Comparison of ENCODE assay signal across 8 cellular contexts in genomic region chr20:62063601-62063980, GRCh38. TPM values are rescaled to one million over a fixed set of nuclear protein-coding genes. Genes with fewer than 3 reads are reported as not detected.
DNase-seq lines count a peak whose midpoint lies in the region; ATAC-seq and TF ChIP-seq lines count a peak whose summit lies in the region.

No MANE protein-coding gene starts in this region.

- H3K36me3 Mint-ChIP-seq in activated CD4-positive, alpha-beta T cell treated with anti-CD3 and anti-CD28 coated beads, Interleukin-2, amount 10 ng/mL, durations not matched to agents 7 days and 5 days (ENCODE audit: low read depth) = peaks cover 13% of the 10 kb centered on the region
- peaks cover 3% of the 10 kb centered on the region for H3K36me3 Mint-ChIP-seq in activated naive CD8-positive, alpha-beta T cell treated with anti-CD3 and anti-CD28 coated beads for 36 hours

- no peak for TF ChIP-seq CTCF in suprapubic skin (IDR thresholded peaks at IDR 0.05)

- POLR2A ChIA-PET in activated CD4-positive, alpha-beta T cell treated with anti-CD3 and anti-CD28 coated beads, Interleukin-2, amount 10 ng/mL, durations not matched to agents 7 days and 5 days (lab: Charles Lee) = no interaction called here

- no peaks in the 10 kb centered on the region for H3K27me3 Mint-ChIP-seq in activated CD4-positive, alpha-beta T cell treated with anti-CD3 and anti-CD28 coated beads, Interleukin-2, amount 10 ng/mL, durations not matched to agents 7 days and 5 days
- no peaks in the 10 kb centered on the region for H3K27me3 Mint-ChIP-seq in activated naive CD8-positive, alpha-beta T cell treated with anti-CD3 and anti-CD28 coated beads for 36 hours

- H3K4me1 Mint-ChIP-seq in activated CD4-positive, alpha-beta T cell treated with anti-CD3 and anti-CD28 coated beads, Interleukin-2, amount 10 ng/mL, durations not matched to agents 7 days and 5 days = peaks cover 56% of the 10 kb centered on the region
- peaks cover 46% of the 10 kb centered on the region for H3K4me1 Mint-ChIP-seq in activated naive CD8-positive, alpha-beta T cell treated with anti-CD3 and anti-CD28 coated beads for 36 hours

- CTCF ChIA-PET in activated CD4-positive, alpha-beta T cell treated with anti-CD3 and anti-CD28 coated beads, Interleukin-2, amount 10 ng/mL, durations not matched to agents 7 days and 5 days (lab: Charles Lee) = no interaction called here

- H3K9me3 ChIP-seq in suprapubic skin = no peaks in the 10 kb centered on the region

- TF ChIP-seq POLR2A in suprapubic skin (IDR thresholded peaks at IDR 0.05) = no peak

- peak overlapping the region; percentile 62 for H3K27ac Mint-ChIP-seq in activated CD4-positive, alpha-beta T cell treated with anti-CD3 and anti-CD28 coated beads, Interleukin-2, amount 10 ng/mL, durations not matched to agents 7 days and 5 days
- H3K27ac Mint-ChIP-seq in activated naive CD8-positive, alpha-beta T cell treated with anti-CD3 and anti-CD28 coated beads for 36 hours = no peak overlapping the region

- H3K36me3 ChIP-seq in suprapubic skin = no peaks in the 10 kb centered on the region

- ATAC-seq in HG02588 (IDR thresholded peaks at IDR 0.05; ENCODE audit: unreplicated experiment) = no peak
- no peak for ATAC-seq in GM18511 (IDR thresholded peaks at IDR 0.05; ENCODE audit: unreplicated experiment)

- no peak for DNase-seq in activated CD4-positive, alpha-beta T cell treated with anti-CD3 and anti-CD28 coated beads, Interleukin-2, amount 10 ng/mL, durations not matched to agents 7 days and 5 days
- no peak for DNase-seq in activated CD4-positive, alpha-beta T cell treated with anti-CD3 and anti-CD28 coated beads, Interleukin-2, amount 50 U/mL, for 1 hour
- no peak for DNase-seq in activated naive CD8-positive, alpha-beta T cell treated with anti-CD3 and anti-CD28 coated beads for 36 hours
- DNase-seq in iPS-NIHi7 (ENCODE audit: extremely low spot score) (peak; percentile 26), suprapubic skin (ENCODE audit: low spot score in 2 of 2) (peak in 1 of 2 donors; percentile 59)
- no peak for DNase-seq in activated CD4-positive, alpha-beta T cell treated with anti-CD3 and anti-CD28 coated beads, Interleukin-2, amount 50 U/mL, for 48 hours

- WGBS in suprapubic skin = 95% methylated on average over 4 of the region's 23 CpGs

- H3K27me3 ChIP-seq in suprapubic skin = no peaks in the 10 kb centered on the region

- peaks cover 36% of the 10 kb centered on the region for H3K4me1 ChIP-seq in suprapubic skin

- TF ChIP-seq EP300 in suprapubic skin (IDR thresholded peaks at IDR 0.05) = no peak

- peak overlapping the region; percentile 77 for H3K4me3 Mint-ChIP-seq in activated CD4-positive, alpha-beta T cell treated with anti-CD3 and anti-CD28 coated beads, Interleukin-2, amount 10 ng/mL, durations not matched to agents 7 days and 5 days
- H3K4me3 Mint-ChIP-seq in activated naive CD8-positive, alpha-beta T cell treated with anti-CD3 and anti-CD28 coated beads for 36 hours = peak overlapping the region; percentile 72

- H3K4me3 ChIP-seq in suprapubic skin = peak overlapping the region; percentile 51

- no peak overlapping the region for H3K27ac ChIP-seq in suprapubic skin

- no peaks in the 10 kb centered on the region for H3K9me3 Mint-ChIP-seq in activated CD4-positive, alpha-beta T cell treated with anti-CD3 and anti-CD28 coated beads, Interleukin-2, amount 10 ng/mL, durations not matched to agents 7 days and 5 days
- no peaks in the 10 kb centered on the region for H3K9me3 Mint-ChIP-seq in activated naive CD8-positive, alpha-beta T cell treated with anti-CD3 and anti-CD28 coated beads for 36 hours

RNA-seq across cellular contexts. Expression of gene TAF4, which starts 2.1 kb away (rescaled TPM):
- total RNA-seq in activated CD4-positive, alpha-beta T cell treated with anti-CD3 and anti-CD28 coated beads, Interleukin-2, amount 10 ng/mL, durations not matched to agents 7 days and 5 days = 10 to 100 TPM; 24.2 to 32.0 TPM
- 10 to 100 TPM; 15.2 to 16.4 TPM for total RNA-seq in activated naive CD8-positive, alpha-beta T cell treated with anti-CD3 and anti-CD28 coated beads for 36 hours
- total RNA-seq in suprapubic skin = 10 to 100 TPM; 18.0 to 31.8 (median 25.8) TPM

RNA-seq across cellular contexts. Expression of gene LSM14B, which starts 58.7 kb away (rescaled TPM):
- total RNA-seq in activated CD4-positive, alpha-beta T cell treated with anti-CD3 and anti-CD28 coated beads, Interleukin-2, amount 10 ng/mL, durations not matched to agents 7 days and 5 days = 10 to 100 TPM; 42.6 to 47.1 TPM
- total RNA-seq in activated naive CD8-positive, alpha-beta T cell treated with anti-CD3 and anti-CD28 coated beads for 36 hours = 10 to 100 TPM; 32.8 to 34.5 TPM
- 10 to 100 TPM; 32.4 to 45.7 (median 37.0) TPM for total RNA-seq in suprapubic skin
